ENCODE assay signal across 12 cellular contexts in the genomic region with DNA sequence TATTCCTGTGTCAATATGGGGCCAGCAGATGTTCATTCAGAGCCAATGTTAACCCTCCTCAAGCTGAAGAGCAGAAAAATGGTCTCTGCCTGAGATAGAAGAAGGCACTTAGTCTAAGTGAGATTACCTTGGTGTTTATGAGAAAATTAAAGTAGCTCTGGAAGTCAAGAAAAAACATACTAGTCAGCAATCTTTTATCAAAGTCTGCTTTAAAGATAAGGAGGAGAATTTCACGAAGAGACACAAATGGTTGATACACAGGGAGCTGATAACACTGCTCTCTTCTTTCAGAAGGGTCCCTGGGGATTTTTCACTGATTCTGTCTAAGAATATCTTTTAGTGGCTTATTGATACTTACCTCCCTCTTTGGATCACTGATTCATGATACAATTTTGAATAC.
"Had no signal": no experiment of that assay in that cellular context is flagged by ENCODE, and none has a peak within 500 bp of the region (broad histone marks: within the 10 kb centered on the region; RNA-seq: fewer than 3 reads in every experiment).

No MANE protein-coding gene starts in this region.

- H3K4me1 Mint-ChIP-seq: activated B cell treated with CpG ODN at 0.5 μM for 24 hours, memory B cell, nephron progenitor cell had no signal

- H3K9me3 Mint-ChIP-seq: activated B cell treated with CpG ODN at 0.5 μM for 24 hours; activated naive CD4-positive, alpha-beta T cell treated with anti-CD3 and anti-CD28 coated beads for 36 hours; nephron progenitor cell; stimulated activated naive CD8-positive, alpha-beta T cell treated with anti-CD3 and anti-CD28 coated beads, Interleukin-15, Interleukin-2, amounts not matched to agents 100 ng/mL and 50 ng/mL, for 24 hours had no signal

- H3K36me3 ChIP-seq: left lung, upper lobe of left lung had no signal

- H3K27ac ChIP-seq: left lung, upper lobe of left lung had no signal

- H3K4me3 Mint-ChIP-seq: activated B cell treated with CpG ODN at 0.5 μM for 24 hours; activated CD4-positive, alpha-beta T cell treated with anti-CD3 and anti-CD28 coated beads, Interleukin-2, amount 10 ng/mL, durations not matched to agents 24 days and 14 days; activated naive CD4-positive, alpha-beta T cell treated with anti-CD3 and anti-CD28 coated beads for 36 hours; memory B cell; nephron progenitor cell; stimulated activated naive CD8-positive, alpha-beta T cell treated with anti-CD3 and anti-CD28 coated beads, Interleukin-15, Interleukin-2, amounts not matched to agents 100 ng/mL and 50 ng/mL, for 24 hours had no signal

- H3K36me3 Mint-ChIP-seq: memory B cell had no signal

- H3K9me3 ChIP-seq: left lung, upper lobe of left lung had no signal

- ATAC-seq: left lung had no signal

- H3K27me3 ChIP-seq: left lung, upper lobe of left lung had no signal

- DNase-seq: activated B cell treated with CpG ODN at 0.5 μM for 24 hours; activated CD4-positive, alpha-beta T cell treated with anti-CD3 and anti-CD28 coated beads, Interleukin-2, amount 10 ng/mL, durations not matched to agents 24 days and 14 days; activated naive CD4-positive, alpha-beta T cell treated with anti-CD3 and anti-CD28 coated beads for 36 hours; central memory CD4-positive, alpha-beta T cell; effector memory CD4-positive, alpha-beta T cell; left lung; nephron progenitor cell; stimulated activated CD4-positive, alpha-beta T cell treated with anti-CD3 and anti-CD28 coated beads, Interleukin-15, amount 100 ng/mL, for 24 hours; stimulated activated CD4-positive, alpha-beta T cell treated with anti-CD3 and anti-CD28 coated beads, Interleukin-4, amount 100 ng/mL, for 24 hours; upper lobe of left lung had no signal

- H3K4me3 ChIP-seq: left lung, upper lobe of left lung had no signal

- H3K27ac Mint-ChIP-seq: activated B cell treated with CpG ODN at 0.5 μM for 24 hours; activated CD4-positive, alpha-beta T cell treated with anti-CD3 and anti-CD28 coated beads, Interleukin-2, amount 10 ng/mL, durations not matched to agents 24 days and 14 days; activated naive CD4-positive, alpha-beta T cell treated with anti-CD3 and anti-CD28 coated beads for 36 hours; memory B cell; nephron progenitor cell; stimulated activated naive CD8-positive, alpha-beta T cell treated with anti-CD3 and anti-CD28 coated beads, Interleukin-15, Interleukin-2, amounts not matched to agents 100 ng/mL and 50 ng/mL, for 24 hours had no signal
